In the genomic region with DNA sequence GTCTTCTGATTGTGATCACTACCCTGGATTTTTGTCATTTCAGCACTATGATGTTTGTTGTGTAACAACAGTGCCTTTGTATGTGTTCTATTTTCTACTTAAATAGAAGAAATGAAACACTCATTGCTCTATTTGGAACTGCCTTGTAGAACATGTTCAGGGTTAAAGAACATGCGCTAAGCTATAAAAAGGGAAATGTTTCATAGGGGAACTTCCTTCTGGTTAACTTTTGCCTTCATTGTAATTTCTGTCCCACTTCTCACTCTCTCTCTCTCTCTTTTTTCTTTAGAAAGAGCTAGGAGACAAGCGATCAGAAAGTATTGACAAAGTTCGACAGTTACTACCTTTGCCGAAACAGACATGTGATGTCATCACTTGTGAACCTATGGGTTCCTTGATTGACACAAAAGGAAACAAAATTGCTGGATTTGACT, we compare ENCODE assay signal across 8 cellular contexts. TPM values are rescaled to one million over a fixed set of nuclear protein-coding genes. Genes with fewer than 3 reads are reported as not detected.
A peak's percentile ranks its signal among the peaks of the same experiment; 100 is the strongest.
DNase-seq lines count a peak whose midpoint lies in the region; ATAC-seq and TF ChIP-seq lines count a peak whose summit lies in the region.

A gene (minus strand): TSS at position 13 of the 434 bp plus-strand sequence. CDS start 45,908 bp downstream, outside the sequence.

- H3K27me3 ChIP-seq in sigmoid colon: no peaks in the 10 kb centered on the region

- TF ChIP-seq CTCF in sigmoid colon (IDR thresholded peaks at IDR 0.05): no peak
- TF ChIP-seq CTCF in type B pancreatic cell (conservative IDR thresholded peaks at IDR 0.05): no peak

- DNase-seq in cerebellum (ENCODE audit: low spot score): no peak
- no peak for DNase-seq in sigmoid colon
- no peak for DNase-seq in NCI-H2171 treated with DMSO at 0.1 percent for 48 hours (lab: John Stamatoyannopoulos, UW)
- no peak for DNase-seq in type B pancreatic cell (ENCODE audit: extremely low spot score, unreplicated experiment)
- no peak for DNase-seq in ecto neural progenitor cell (ENCODE audit: low spot score)
- DNase-seq in effector memory CD8-positive, alpha-beta T cell: no peak

- TF ChIP-seq EP300 in sigmoid colon (IDR thresholded peaks at IDR 0.05): no peak

- no peaks in the 10 kb centered on the region for H3K9me3 Mint-ChIP-seq in type B pancreatic cell
- H3K9me3 Mint-ChIP-seq in effector memory CD8-positive, alpha-beta T cell: no peaks in the 10 kb centered on the region

- peaks cover 2% of the 10 kb centered on the region for H3K36me3 Mint-ChIP-seq in type B pancreatic cell
- H3K36me3 Mint-ChIP-seq in effector memory CD8-positive, alpha-beta T cell (ENCODE audit: insufficient read depth): no peaks in the 10 kb centered on the region

- intact Hi-C loops in sigmoid colon (cut with DNase I): no loop called here

- WGBS in sigmoid colon, 2 donors: 74 to 89% methylated on average over 4 of the region's 4 CpGs

- H3K27ac ChIP-seq in sigmoid colon: peak within 1 kb of the TSS in 2 of 4 donors; percentile 8 to 12

- no peak within 1 kb of the TSS for H3K27ac Mint-ChIP-seq in type B pancreatic cell
- no peak within 1 kb of the TSS for H3K27ac Mint-ChIP-seq in effector memory CD8-positive, alpha-beta T cell

- H3K4me3 Mint-ChIP-seq in type B pancreatic cell: no peak within 1 kb of the TSS
- H3K4me3 Mint-ChIP-seq in effector memory CD8-positive, alpha-beta T cell: peak within 1 kb of the TSS in 1 of 2 donors; percentile 8

- TF ChIP-seq POLR2A in sigmoid colon (IDR thresholded peaks at IDR 0.05): no peak

- H3K4me3 ChIP-seq in sigmoid colon: peak within 1 kb of the TSS; percentile 10 to 25 (median 18)

- no peaks in the 10 kb centered on the region for H3K36me3 ChIP-seq in sigmoid colon

- peaks cover 0 to 3% (median 0%) of the 10 kb centered on the region in 4 donors for H3K4me1 ChIP-seq in sigmoid colon

- H3K9me3 ChIP-seq in sigmoid colon: no peaks in the 10 kb centered on the region

- ATAC-seq in GM18907 (IDR thresholded peaks at IDR 0.05; ENCODE audit: unreplicated experiment) (peak; percentile 39), HG03045 (IDR thresholded peaks at IDR 0.05; ENCODE audit: unreplicated experiment) (peak; percentile 28)
- ATAC-seq in effector memory CD8-positive, alpha-beta T cell (replicated peaks): no peak

- H3K27me3 Mint-ChIP-seq in type B pancreatic cell: no peaks in the 10 kb centered on the region
- peaks cover 9 to 10% of the 10 kb centered on the region in 2 donors for H3K27me3 Mint-ChIP-seq in effector memory CD8-positive, alpha-beta T cell

- H3K4me1 Mint-ChIP-seq in type B pancreatic cell (ENCODE audit: unreplicated experiment): peaks cover 16% of the 10 kb centered on the region
- H3K4me1 Mint-ChIP-seq in effector memory CD8-positive, alpha-beta T cell (ENCODE audit: low read depth in 2 of 2): no peaks in the 10 kb centered on the region

RNA-seq across cellular contexts. Expression of the gene that starts here (rescaled TPM):
- 20.6 TPM for total RNA-seq in cerebellum
- 1 to 10 TPM; 1.7 to 9.3 (median 4.6) TPM for total RNA-seq in sigmoid colon
- 1 to 10 TPM in 2 of 3 donors, under 1 TPM in 1; 0.60 to 2.1 (median 1.5) TPM for polyA plus RNA-seq in sigmoid colon
- not detected in 2 replicates for total RNA-seq in type B pancreatic cell (ENCODE audit: low replicate concordance)
